Comparison of ENCODE assay signal across 8 cellular contexts in genomic region chr5:134524219-134524825, GRCh38. TPM values are rescaled to one million over a fixed set of nuclear protein-coding genes. Genes with fewer than 3 reads are reported as not detected.
DNase-seq lines count a peak whose midpoint lies in the region; ATAC-seq, FAIRE-seq and TF ChIP-seq lines count a peak whose summit lies in the region.

No MANE protein-coding gene starts in this region.

- no peaks in the 10 kb centered on the region for H3K36me3 ChIP-seq in endothelial cell of umbilical vein (ENCODE audit: control insufficient read depth in 2 of 2, extremely low read depth in 1 of 2, insufficient read depth in 2 of 2, low read length in 2 of 2)

- H3K9ac ChIP-seq in endothelial cell of umbilical vein (replicated peaks; ENCODE audit: extremely low read depth, insufficient read depth, low read length) = peak overlapping the region; percentile 78

- peaks cover 15% of the 10 kb centered on the region for H3K79me2 ChIP-seq in endothelial cell of umbilical vein (ENCODE audit: control insufficient read depth, insufficient read depth, low read length)

- BruUV-seq in endothelial cell of umbilical vein (replicated peaks; lab: Mats Ljungman, UMichigan) = no TSS peak

- peak overlapping the region; percentile 58 for H2AFZ ChIP-seq in endothelial cell of umbilical vein (ENCODE audit: low read depth, low read length)

- no peak for TF ChIP-seq POLR2A in endothelial cell of umbilical vein (IDR thresholded peaks at IDR 0.05; ENCODE audit: low read depth, low read length)

- FAIRE-seq in GM19239 (lab: Jason Lieb, UNC) = peak; percentile 62
- peak; percentile 75 for FAIRE-seq in endothelial cell of umbilical vein (lab: Jason Lieb, UNC)

- peak overlapping the region; percentile 45 for H3K27ac ChIP-seq in endothelial cell of umbilical vein (ENCODE audit: insufficient read depth, low read depth, low read length)

- POLR2A ChIA-PET in endothelial cell of umbilical vein (lab: Charles Lee) = interaction anchor here (0.6 to 2.1 kb wide), 9 partner anchors 21 to 116 kb away, joined by 3 to 11 read pairs (median 4); partner anchors contain the start of gene CDKN2AIPNL

- H3K9me1 ChIP-seq in endothelial cell of umbilical vein (replicated peaks; ENCODE audit: control insufficient read depth, extremely low read depth, insufficient read depth, low read length) = no peaks in the 10 kb centered on the region

- H3K4me3 ChIP-seq in endothelial cell of umbilical vein (replicated peaks in 1 of 3; ENCODE audit: insufficient read depth in 1 of 3, low read depth in 1 of 3, low read length in 3 of 3) = peak overlapping the region; percentile 64 to 76 (median 71)

- TF ChIP-seq CTCF in endothelial cell of umbilical vein (IDR thresholded peaks at IDR 0.05; ENCODE audit: extremely low read depth in 1 of 2, insufficient read depth in 1 of 2, low read depth in 1 of 2, low read length in 2 of 2) = no peak

- CTCF ChIA-PET in endothelial cell of umbilical vein (lab: Charles Lee) = interaction anchor here (0.7 to 7.4 kb wide), 15 partner anchors 9 to 129 kb away, joined by 3 to 90 read pairs (median 7); partner anchors contain the start of gene CDKN2AIPNL

- peaks cover 4 to 9% of the 10 kb centered on the region in 2 experiments for H3K27me3 ChIP-seq in endothelial cell of umbilical vein (ENCODE audit: control insufficient read depth in 2 of 2, insufficient read depth in 2 of 2, low read length in 2 of 2)

- intact Hi-C loops in endothelial cell of umbilical vein (cut with micrococcal nuclease) = no loop called here

- peak overlapping the region; percentile 83 for H3K4me2 ChIP-seq in endothelial cell of umbilical vein (ENCODE audit: insufficient read depth, low read length)

- H3K9me3 ChIP-seq in endothelial cell of umbilical vein (replicated peaks; ENCODE audit: control insufficient read depth, insufficient read depth, low read length) = no peaks in the 10 kb centered on the region

- DNase-seq in AG08396 (ENCODE audit: low spot score) (peak; percentile 83), GM19239 (ENCODE audit: insufficient read length, low spot score) (no peak), NOMO-1 (lab: John Stamatoyannopoulos, UW; ENCODE audit: unreplicated experiment in 2 of 2) (peak; percentile 73 to 83), activated T-cell treated with anti-CD3 and anti-CD28 coated beads for 1 hour (ENCODE audit: low read depth) (peak; percentile 59), endothelial cell of umbilical vein (ENCODE audit: low read depth, low spot score) (peak; percentile 52), mesenteric fat pad (ENCODE audit: low spot score) (peak; percentile 95)
- DNase-seq in stimulated activated CD8-positive, alpha-beta memory T cell treated with anti-CD3 and anti-CD28 coated beads, Interleukin-12 subunit alpha, Interleukin-12 subunit beta, amount 100 ng/mL, for 4 hours (ENCODE audit: low read depth) = peak; percentile 48

- dilution Hi-C loops in endothelial cell of umbilical vein (cut with MboI; ENCODE audit: extremely low pct_ligation_motif_present, low sequenced_read_pairs) = no loop called here

- no peak for ATAC-seq in HG03378 (IDR thresholded peaks at IDR 0.05; ENCODE audit: unreplicated experiment)

- H4K20me1 ChIP-seq in endothelial cell of umbilical vein (replicated peaks; ENCODE audit: control insufficient read depth, extremely low read depth, insufficient read depth, low read length) = no peaks in the 10 kb centered on the region

- H3K4me1 ChIP-seq in endothelial cell of umbilical vein (ENCODE audit: control insufficient read depth, extremely low read depth, insufficient read depth, low read length) = peaks cover 20% of the 10 kb centered on the region

TF ChIP-seq in endothelial cell of umbilical vein, 7 proteins besides CTCF, POLR2A, EP300 and RAD21:
- TF ChIP-seq JUN (IDR thresholded peaks at IDR 0.05; ENCODE audit: borderline replicate concordance, insufficient read depth, insufficient read length, low read depth) = no peak
- TF ChIP-seq EZH2 (IDR thresholded peaks at IDR 0.05; ENCODE audit: borderline replicate concordance, low read depth, low read length, severe bottlenecking) = no peak
- TF ChIP-seq FOS (IDR thresholded peaks at IDR 0.05; ENCODE audit: borderline replicate concordance, insufficient read depth, low read length) = no peak
- no peak for TF ChIP-seq POLR2AphosphoS5 (IDR thresholded peaks at IDR 0.05; ENCODE audit: insufficient read depth, low read depth, low read length)
- no peak for TF ChIP-seq MYC (IDR thresholded peaks at IDR 0.05; ENCODE audit: low read depth, low read length)
- no peak for TF ChIP-seq MAX (IDR thresholded peaks at IDR 0.05; ENCODE audit: insufficient read depth, insufficient read length)
- TF ChIP-seq GATA2 (IDR thresholded peaks at IDR 0.05; ENCODE audit: insufficient read depth, insufficient read length, low read depth, low read length) = no peak
TF ChIP-seq in endothelial cell of umbilical vein: peak in this region for 0.

RNA-seq across cellular contexts. Expression of gene JADE2, which starts 1.1 kb away (rescaled TPM):
- total RNA-seq in endothelial cell of umbilical vein = 19.2 and 31.1 TPM in 2 replicates
- 11.6 and 12.0 TPM in 2 replicates for polyA plus RNA-seq in endothelial cell of umbilical vein
- polyA plus RNA-seq in endothelial cell of umbilical vein (2011; cell fraction: cytosol; rRNA removed) = 8.5 and 10.9 TPM in 2 replicates
- polyA plus RNA-seq in endothelial cell of umbilical vein (2011; cell fraction: nucleus; rRNA removed) = 14.2 and 14.8 TPM in 2 replicates
- 10.5 and 12.9 TPM in 2 replicates for polyA plus RNA-seq in endothelial cell of umbilical vein (2012)
- polyA minus RNA-seq in endothelial cell of umbilical vein = 20.0 and 23.9 TPM in 2 replicates
- 43.5 TPM for polyA minus RNA-seq in endothelial cell of umbilical vein (2011; cell fraction: cytosol; rRNA and poly(A)+ RNA removed)
- polyA minus RNA-seq in endothelial cell of umbilical vein (2011; cell fraction: nucleus; rRNA and poly(A)+ RNA removed) = 8.1 and 14.9 TPM in 2 replicates
- 31.6 TPM for total RNA-seq in mesenteric fat pad
